In genomic region chr22:37983860-37984791, GRCh38 we compare ENCODE assay signal across 17 cellular contexts. TPM values are rescaled to one million over a fixed set of nuclear protein-coding genes. Genes with fewer than 3 reads are reported as not detected.
DNase-seq lines count a peak whose midpoint lies in the region; ATAC-seq and TF ChIP-seq lines count a peak whose summit lies in the region.
"Had no signal": no experiment of that assay in that cellular context is flagged by ENCODE, and none has a peak within 500 bp of the region (broad histone marks: within the 10 kb centered on the region; RNA-seq: fewer than 3 reads in every experiment).

SOX10 (minus strand) TSS chr22:37984555; CDS start chr22:37983784, 771 bp downstream.

- H3K36me3 ChIP-seq in neural progenitor cell = no peaks in the 10 kb centered on the region

- peak within 1 kb of the TSS; percentile 55 for H3K4me3 Mint-ChIP-seq in neural progenitor cell
- H3K4me3 Mint-ChIP-seq in activated T-helper 1 cell treated with anti-CD3 and anti-CD28 coated beads, Interleukin-12 subunit alpha, Interleukin-12 subunit beta, Interleukin-2, Interleukin-4 antibody, amounts not matched to agents 30 ng/mL and 10 ng/mL and 1 ng/mL, durations not matched to agents 14 hours and 24 hours and 36 hours = no peak within 1 kb of the TSS
- H3K4me3 Mint-ChIP-seq: dendritic cell treated with granulocyte-macrophage colony-stimulating factor and Interleukin-4, amounts not matched to agents 40 ng/mL and 50 ng/mL, for 4 days; natural killer cell treated with Interleukin-12 subunit alpha and Interleukin-12 subunit beta and Interleukin-15 and Interleukin-18, amount 100 ng/mL, for 72 hours had no signal

- H3K27me3 ChIP-seq in right cardiac atrium (ENCODE audit: control insufficient read depth, insufficient read depth) (no peaks in the 10 kb centered on the region), neural progenitor cell (peaks cover 31% of the 10 kb centered on the region)
- H3K27me3 ChIP-seq: spleen, tibial artery had no signal

- ATAC-seq in right cardiac atrium = no peak
- ATAC-seq in Right ventricle myocardium inferior = no peak
- ATAC-seq in GM21367 (IDR thresholded peaks at IDR 0.05; ENCODE audit: unreplicated experiment) = no peak
- ATAC-seq: activated CD4-positive, CD25-positive, alpha-beta regulatory T cell treated with anti-CD3 and anti-CD28 coated beads, Interleukin-2, amount 50 U/mL, for 24 hours; natural killer cell treated with Interleukin-12 subunit alpha and Interleukin-12 subunit beta and Interleukin-15 and Interleukin-18, amount 100 ng/mL, for 72 hours had no signal

- peaks cover 11% of the 10 kb centered on the region for H3K27me3 Mint-ChIP-seq in neural progenitor cell (ENCODE audit: insufficient read depth, low read depth)
- H3K27me3 Mint-ChIP-seq in activated T-helper 1 cell treated with anti-CD3 and anti-CD28 coated beads, Interleukin-12 subunit alpha, Interleukin-12 subunit beta, Interleukin-2, Interleukin-4 antibody, amounts not matched to agents 30 ng/mL and 10 ng/mL and 1 ng/mL, durations not matched to agents 14 hours and 24 hours and 36 hours (ENCODE audit: insufficient read depth) = no peaks in the 10 kb centered on the region
- H3K27me3 Mint-ChIP-seq: dendritic cell treated with granulocyte-macrophage colony-stimulating factor and Interleukin-4, amounts not matched to agents 40 ng/mL and 50 ng/mL, for 4 days; natural killer cell treated with Interleukin-12 subunit alpha and Interleukin-12 subunit beta and Interleukin-15 and Interleukin-18, amount 100 ng/mL, for 72 hours had no signal

- H3K9ac ChIP-seq in neural progenitor cell = no peak within 1 kb of the TSS

- peak within 1 kb of the TSS; percentile 57 for H2AFZ ChIP-seq in neural progenitor cell (replicated peaks)

- H3K9me3 Mint-ChIP-seq in neural progenitor cell = no peaks in the 10 kb centered on the region
- no peaks in the 10 kb centered on the region for H3K9me3 Mint-ChIP-seq in activated T-helper 1 cell treated with anti-CD3 and anti-CD28 coated beads, Interleukin-12 subunit alpha, Interleukin-12 subunit beta, Interleukin-2, Interleukin-4 antibody, amounts not matched to agents 30 ng/mL and 10 ng/mL and 1 ng/mL, durations not matched to agents 14 hours and 24 hours and 36 hours
- H3K9me3 Mint-ChIP-seq: dendritic cell treated with granulocyte-macrophage colony-stimulating factor and Interleukin-4, amounts not matched to agents 40 ng/mL and 50 ng/mL, for 4 days; natural killer cell treated with Interleukin-12 subunit alpha and Interleukin-12 subunit beta and Interleukin-15 and Interleukin-18, amount 100 ng/mL, for 72 hours had no signal

- TF ChIP-seq CTCF in neural progenitor cell (IDR thresholded peaks at IDR 0.05) = no peak

- no peak within 1 kb of the TSS for H3K4me3 ChIP-seq in right cardiac atrium (ENCODE audit: low read length)
- peak within 1 kb of the TSS; percentile 47 for H3K4me3 ChIP-seq in neural progenitor cell
- H3K4me3 ChIP-seq: spleen, tibial artery had no signal

- H3K4me2 ChIP-seq in neural progenitor cell = peak within 1 kb of the TSS; percentile 83

- DNase-seq in right cardiac atrium = peak in 2 of 3 donors; percentile 36 to 42
- no peak for DNase-seq in Right ventricle myocardium inferior (ENCODE audit: missing footprints)
- DNase-seq in globus pallidus (ENCODE audit: low spot score) = peak; percentile 94
- peak; percentile 73 for DNase-seq in neural progenitor cell (ENCODE audit: low spot score)
- no peak for DNase-seq in activated T-helper 1 cell treated with anti-CD3 and anti-CD28 coated beads, Interleukin-12 subunit alpha, Interleukin-12 subunit beta, Interleukin-2, Interleukin-4 antibody, amounts not matched to agents 30 ng/mL and 10 ng/mL and 1 ng/mL, durations not matched to agents 14 hours and 24 hours and 36 hours (ENCODE audit: low spot score)
- DNase-seq in KG1 (lab: John Stamatoyannopoulos, UW) = no peak
- no peak for DNase-seq in NCI-H1092 treated with DMSO at 0.1 percent for 48 hours (lab: John Stamatoyannopoulos, UW)
- DNase-seq: NCI-H1048, spleen, SW 1271, tibial artery had no signal

- H3K79me2 ChIP-seq in neural progenitor cell (ENCODE audit: low read depth) = no peaks in the 10 kb centered on the region

- peak within 1 kb of the TSS; percentile 29 for H3K27ac Mint-ChIP-seq in neural progenitor cell
- H3K27ac Mint-ChIP-seq in activated T-helper 1 cell treated with anti-CD3 and anti-CD28 coated beads, Interleukin-12 subunit alpha, Interleukin-12 subunit beta, Interleukin-2, Interleukin-4 antibody, amounts not matched to agents 30 ng/mL and 10 ng/mL and 1 ng/mL, durations not matched to agents 14 hours and 24 hours and 36 hours = no peak within 1 kb of the TSS
- H3K27ac Mint-ChIP-seq: dendritic cell treated with granulocyte-macrophage colony-stimulating factor and Interleukin-4, amounts not matched to agents 40 ng/mL and 50 ng/mL, for 4 days; natural killer cell treated with Interleukin-12 subunit alpha and Interleukin-12 subunit beta and Interleukin-15 and Interleukin-18, amount 100 ng/mL, for 72 hours had no signal

- 75% methylated on average over 42 of the region's 42 CpGs for WGBS in right cardiac atrium

- intact Hi-C loops in right cardiac atrium (cut with DNase I) (no loop called here), Right ventricle myocardium inferior (cut with DNase I) (no loop called here)
- intact Hi-C loops in activated T-helper 1 cell treated with anti-CD3 and anti-CD28 coated beads, Interleukin-12 subunit alpha, Interleukin-12 subunit beta, Interleukin-2, Interleukin-4 antibody, amounts not matched to agents 30 ng/mL and 10 ng/mL and 1 ng/mL, durations not matched to agents 14 hours and 24 hours and 36 hours (cut with micrococcal nuclease) = no loop called here

- H4K20me1 ChIP-seq in neural progenitor cell (ENCODE audit: low read depth) = peaks cover 18% of the 10 kb centered on the region

- no peaks in the 10 kb centered on the region for H3K9me3 ChIP-seq in right cardiac atrium (ENCODE audit: control insufficient read depth, low read length)
- no peaks in the 10 kb centered on the region for H3K9me3 ChIP-seq in neural progenitor cell (ENCODE audit: low read depth)
- H3K9me3 ChIP-seq: spleen, tibial artery had no signal

- peaks cover 14% of the 10 kb centered on the region for H3F3A ChIP-seq in neural progenitor cell (ENCODE audit: low read depth)

- H3K27ac ChIP-seq in right cardiac atrium (ENCODE audit: low read length) (no peak within 1 kb of the TSS), neural progenitor cell (no peak within 1 kb of the TSS)
- H3K27ac ChIP-seq: spleen, tibial artery had no signal

- no peaks in the 10 kb centered on the region for H3K36me3 Mint-ChIP-seq in neural progenitor cell
- H3K36me3 Mint-ChIP-seq in activated T-helper 1 cell treated with anti-CD3 and anti-CD28 coated beads, Interleukin-12 subunit alpha, Interleukin-12 subunit beta, Interleukin-2, Interleukin-4 antibody, amounts not matched to agents 30 ng/mL and 10 ng/mL and 1 ng/mL, durations not matched to agents 14 hours and 24 hours and 36 hours (ENCODE audit: low read depth) = no peaks in the 10 kb centered on the region
- H3K36me3 Mint-ChIP-seq: natural killer cell treated with Interleukin-12 subunit alpha and Interleukin-12 subunit beta and Interleukin-15 and Interleukin-18, amount 100 ng/mL, for 72 hours had no signal

- peaks cover 2% of the 10 kb centered on the region for H3K4me1 ChIP-seq in right cardiac atrium (ENCODE audit: control insufficient read depth, insufficient read depth, low read length)
- H3K4me1 ChIP-seq in neural progenitor cell = peaks cover 40% of the 10 kb centered on the region
- H3K4me1 ChIP-seq: spleen had no signal

- peaks cover 10% of the 10 kb centered on the region for H3K4me1 Mint-ChIP-seq in neural progenitor cell
- no peaks in the 10 kb centered on the region for H3K4me1 Mint-ChIP-seq in activated T-helper 1 cell treated with anti-CD3 and anti-CD28 coated beads, Interleukin-12 subunit alpha, Interleukin-12 subunit beta, Interleukin-2, Interleukin-4 antibody, amounts not matched to agents 30 ng/mL and 10 ng/mL and 1 ng/mL, durations not matched to agents 14 hours and 24 hours and 36 hours (ENCODE audit: low read depth)

RNA-seq across cellular contexts. Expression of gene SOX10, which starts in this region (rescaled TPM):
- 1 to 10 TPM; 3.5 to 5.9 (median 4.6) TPM for total RNA-seq in right cardiac atrium
- polyA plus RNA-seq in right cardiac atrium = 5.8 TPM
- 1.9 TPM for total RNA-seq in Right ventricle myocardium inferior
- total RNA-seq in neural progenitor cell (ENCODE audit: low replicate concordance) = 0.99 and 4.5 TPM in 2 replicates
- not detected in 2 replicates for total RNA-seq in activated T-helper 1 cell treated with anti-CD3 and anti-CD28 coated beads, Interleukin-12 subunit alpha, Interleukin-12 subunit beta, Interleukin-2, Interleukin-4 antibody, amounts not matched to agents 30 ng/mL and 10 ng/mL and 1 ng/mL, durations not matched to agents 14 hours and 24 hours and 36 hours
- total RNA-seq: A673; natural killer cell treated with Interleukin-12 subunit alpha and Interleukin-12 subunit beta and Interleukin-15 and Interleukin-18, amount 100 ng/mL, for 72 hours; OCI-LY7 had no signal

Comparison
In these comparisons a context has a peak if more than half of its experiments do, and no peak if none do; other contexts are left out.
1. DNase-seq: peak in right cardiac atrium (2 of 3), globus pallidus (single experiment) and neural progenitor cell (single experiment); none in Right ventricle myocardium inferior (single experiment), activated T-helper 1 cell treated with anti-CD3 and anti-CD28 coated beads, Interleukin-12 subunit alpha, Interleukin-12 subunit beta, Interleukin-2, Interleukin-4 antibody, amounts not matched to agents 30 ng/mL and 10 ng/mL and 1 ng/mL, durations not matched to agents 14 hours and 24 hours and 36 hours (single experiment), KG1 (single experiment) and NCI-H1092 treated with DMSO at 0.1 percent for 48 hours (single experiment).